8 cellular contexts compared by ENCODE assay signal in the genomic region with DNA sequence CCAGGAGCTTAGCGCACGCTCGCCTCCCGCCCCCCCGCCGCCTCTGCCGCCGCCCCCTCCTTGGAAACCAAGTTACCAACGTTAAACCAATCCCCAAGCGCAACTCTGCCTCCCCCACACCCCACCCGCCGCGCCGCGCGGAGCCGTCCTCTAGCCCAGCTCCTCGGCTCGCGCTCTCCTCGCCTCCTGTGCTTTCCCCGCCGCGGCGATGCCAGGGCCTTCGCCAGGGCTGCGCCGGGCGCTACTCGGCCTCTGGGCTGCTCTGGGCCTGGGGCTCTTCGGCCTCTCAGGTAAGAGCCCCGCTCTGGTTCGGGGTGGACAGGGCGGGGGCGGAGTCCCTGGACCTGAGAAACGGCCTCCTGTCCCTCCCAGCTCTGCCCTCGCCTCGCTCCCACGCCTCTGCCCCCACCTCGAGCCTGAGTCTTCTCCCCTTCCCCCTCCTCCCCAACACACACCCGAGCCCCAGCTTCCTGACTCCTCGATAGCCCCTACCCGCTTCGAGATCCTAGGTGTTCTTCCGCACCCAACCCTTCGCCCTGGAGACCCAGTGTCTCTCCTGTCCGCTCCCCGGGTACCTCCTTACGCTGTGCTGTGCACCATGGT. TPM values are rescaled to one million over a fixed set of nuclear protein-coding genes. Genes with fewer than 3 reads are reported as not detected.
A peak's percentile ranks its signal among the peaks of the same experiment; 100 is the strongest.
DNase-seq lines count a peak whose midpoint lies in the region; ATAC-seq and TF ChIP-seq lines count a peak whose summit lies in the region.

A gene with protein sequence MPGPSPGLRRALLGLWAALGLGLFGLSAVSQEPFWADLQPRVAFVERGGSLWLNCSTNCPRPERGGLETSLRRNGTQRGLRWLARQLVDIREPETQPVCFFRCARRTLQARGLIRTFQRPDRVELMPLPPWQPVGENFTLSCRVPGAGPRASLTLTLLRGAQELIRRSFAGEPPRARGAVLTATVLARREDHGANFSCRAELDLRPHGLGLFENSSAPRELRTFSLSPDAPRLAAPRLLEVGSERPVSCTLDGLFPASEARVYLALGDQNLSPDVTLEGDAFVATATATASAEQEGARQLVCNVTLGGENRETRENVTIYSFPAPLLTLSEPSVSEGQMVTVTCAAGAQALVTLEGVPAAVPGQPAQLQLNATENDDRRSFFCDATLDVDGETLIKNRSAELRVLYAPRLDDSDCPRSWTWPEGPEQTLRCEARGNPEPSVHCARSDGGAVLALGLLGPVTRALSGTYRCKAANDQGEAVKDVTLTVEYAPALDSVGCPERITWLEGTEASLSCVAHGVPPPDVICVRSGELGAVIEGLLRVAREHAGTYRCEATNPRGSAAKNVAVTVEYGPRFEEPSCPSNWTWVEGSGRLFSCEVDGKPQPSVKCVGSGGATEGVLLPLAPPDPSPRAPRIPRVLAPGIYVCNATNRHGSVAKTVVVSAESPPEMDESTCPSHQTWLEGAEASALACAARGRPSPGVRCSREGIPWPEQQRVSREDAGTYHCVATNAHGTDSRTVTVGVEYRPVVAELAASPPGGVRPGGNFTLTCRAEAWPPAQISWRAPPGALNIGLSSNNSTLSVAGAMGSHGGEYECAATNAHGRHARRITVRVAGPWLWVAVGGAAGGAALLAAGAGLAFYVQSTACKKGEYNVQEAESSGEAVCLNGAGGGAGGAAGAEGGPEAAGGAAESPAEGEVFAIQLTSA (plus strand): TSS at position 117 of the 603 bp plus-strand sequence. CDS start 92 bp downstream, at position 209.

- H3K4me1 ChIP-seq in CD8-positive, alpha-beta T cell (ENCODE audit: insufficient read depth, low read length): peaks cover 79% of the 10 kb centered on the region
- H3K4me1 ChIP-seq in smooth muscle cell (ENCODE audit: low read depth): peaks cover 36% of the 10 kb centered on the region

- no peak for TF ChIP-seq CTCF in CD8-positive, alpha-beta T cell (IDR thresholded peaks at IDR 0.05)
- TF ChIP-seq CTCF in foreskin fibroblast (IDR thresholded peaks at IDR 0.05; ENCODE audit: low read depth, low read length): no peak
- TF ChIP-seq CTCF in smooth muscle cell (IDR thresholded peaks at IDR 0.05; ENCODE audit: borderline replicate concordance, insufficient read depth, poor library complexity, severe bottlenecking): no peak

- H3K9me3 Mint-ChIP-seq in CD8-positive, alpha-beta T cell: no peaks in the 10 kb centered on the region
- H3K9me3 Mint-ChIP-seq in activated CD8-positive, alpha-beta T cell treated with anti-CD3 and anti-CD28 coated beads, Interleukin-2, amount 10 ng/mL, durations not matched to agents 7 days and 5 days (ENCODE audit: insufficient read depth): no peaks in the 10 kb centered on the region

- H3K27ac ChIP-seq in CD8-positive, alpha-beta T cell (ENCODE audit: low read depth, low read length): no peak within 1 kb of the TSS
- H3K27ac ChIP-seq in smooth muscle cell (ENCODE audit: low read depth): no peak within 1 kb of the TSS

- POLR2A ChIA-PET in CD8-positive, alpha-beta T cell (lab: Charles Lee): interaction anchor here (1.1 to 3.0 kb wide), 5 partner anchors 10 to 99 kb away, joined by 3 to 15 read pairs (median 4); a partner anchor contains a TSS
- POLR2A ChIA-PET in activated CD8-positive, alpha-beta T cell treated with anti-CD3 and anti-CD28 coated beads, Interleukin-2, amount 10 ng/mL, durations not matched to agents 7 days and 5 days (lab: Charles Lee): interaction anchor here (1.0 to 5.8 kb wide), 3 partner anchors 19 to 103 kb away, joined by 3 to 54 read pairs (median 5); a partner anchor contains a TSS

- peaks cover 50% of the 10 kb centered on the region for H3K27me3 ChIP-seq in CD8-positive, alpha-beta T cell (ENCODE audit: insufficient read depth, low read length)
- peaks cover 84% of the 10 kb centered on the region for H3K27me3 ChIP-seq in smooth muscle cell (ENCODE audit: low read depth)

- H2AFZ ChIP-seq in smooth muscle cell (ENCODE audit: low read depth): no peak within 1 kb of the TSS

- H3K4me3 Mint-ChIP-seq in CD8-positive, alpha-beta T cell: peak within 1 kb of the TSS; percentile 80
- peak within 1 kb of the TSS; percentile 73 for H3K4me3 Mint-ChIP-seq in activated CD8-positive, alpha-beta T cell treated with anti-CD3 and anti-CD28 coated beads, Interleukin-2, amount 10 ng/mL, durations not matched to agents 7 days and 5 days

- H3K4me2 ChIP-seq in smooth muscle cell: peak within 1 kb of the TSS; percentile 89

- CTCF ChIA-PET in CD8-positive, alpha-beta T cell (lab: Charles Lee): interaction anchor here (1.2 to 3.1 kb wide), 4 partner anchors 20 to 101 kb away, joined by 3 to 12 read pairs (median 7); no protein-coding TSS in a partner anchor
- CTCF ChIA-PET in activated CD8-positive, alpha-beta T cell treated with anti-CD3 and anti-CD28 coated beads, Interleukin-2, amount 10 ng/mL, durations not matched to agents 7 days and 5 days (lab: Charles Lee): interaction anchor here (0.5 to 1.9 kb wide), 12 partner anchors 10 to 148 kb away, joined by 3 to 33 read pairs (median 4); a partner anchor contains a TSS

- H3K9me3 ChIP-seq in CD8-positive, alpha-beta T cell (ENCODE audit: low read length): no peaks in the 10 kb centered on the region
- H3K9me3 ChIP-seq in smooth muscle cell (replicated peaks; ENCODE audit: low read depth): no peaks in the 10 kb centered on the region

- DNase-seq in CD8-positive, alpha-beta T cell: peak in 2 of 7 experiments; percentile 35 to 44
- DNase-seq in Jurkat, Clone E6-1 (ENCODE audit: low read depth, low spot score): no peak
- DNase-seq in activated CD8-positive, alpha-beta T cell treated with anti-CD3 and anti-CD28 coated beads, Interleukin-2, amount 10 ng/mL, durations not matched to agents 7 days and 5 days: peak; percentile 49
- DNase-seq in foreskin fibroblast: peak in 1 of 2 donors; percentile 58
- DNase-seq in smooth muscle cell (lab: John Stamatoyannopoulos, UW; ENCODE audit: unreplicated experiment): no peak
- DNase-seq in KG1 (lab: John Stamatoyannopoulos, UW): no peak
- DNase-seq in NK-92 treated with Interleukin-12 subunit alpha and Interleukin-12 subunit beta, amount 100 ng/mL, for 24 hours (lab: John Stamatoyannopoulos, UW): no peak
- DNase-seq in sciatic nerve (ENCODE audit: low spot score): no peak

- H3K36me3 Mint-ChIP-seq in CD8-positive, alpha-beta T cell: peaks cover 16% of the 10 kb centered on the region
- peaks cover 19% of the 10 kb centered on the region for H3K36me3 Mint-ChIP-seq in activated CD8-positive, alpha-beta T cell treated with anti-CD3 and anti-CD28 coated beads, Interleukin-2, amount 10 ng/mL, durations not matched to agents 7 days and 5 days (ENCODE audit: low read depth)

- no peak within 1 kb of the TSS for H3K9ac ChIP-seq in smooth muscle cell (ENCODE audit: low read depth)

- H3K27me3 Mint-ChIP-seq in CD8-positive, alpha-beta T cell (ENCODE audit: low read depth): peaks cover 51% of the 10 kb centered on the region
- peaks cover 66% of the 10 kb centered on the region for H3K27me3 Mint-ChIP-seq in activated CD8-positive, alpha-beta T cell treated with anti-CD3 and anti-CD28 coated beads, Interleukin-2, amount 10 ng/mL, durations not matched to agents 7 days and 5 days (ENCODE audit: low read depth)

- H3K27ac Mint-ChIP-seq in CD8-positive, alpha-beta T cell: no peak within 1 kb of the TSS
- peak within 1 kb of the TSS; percentile 58 for H3K27ac Mint-ChIP-seq in activated CD8-positive, alpha-beta T cell treated with anti-CD3 and anti-CD28 coated beads, Interleukin-2, amount 10 ng/mL, durations not matched to agents 7 days and 5 days

- peaks cover 6% of the 10 kb centered on the region for H3K36me3 ChIP-seq in CD8-positive, alpha-beta T cell (ENCODE audit: insufficient read depth, low read length)
- no peaks in the 10 kb centered on the region for H3K36me3 ChIP-seq in smooth muscle cell (ENCODE audit: low read depth)

- H4K20me1 ChIP-seq in smooth muscle cell (ENCODE audit: low read depth): no peaks in the 10 kb centered on the region

- ATAC-seq in CD8-positive, alpha-beta T cell: peak; percentile 11
- ATAC-seq in activated CD8-positive, alpha-beta T cell treated with anti-CD3 and anti-CD28 coated beads, Interleukin-2, amount 10 ng/mL, durations not matched to agents 7 days and 5 days: peak; percentile 12
- no peak for ATAC-seq in sciatic nerve

- H3K79me2 ChIP-seq in smooth muscle cell (ENCODE audit: low read depth): no peaks in the 10 kb centered on the region

- H3K4me1 Mint-ChIP-seq in CD8-positive, alpha-beta T cell (ENCODE audit: low read depth): peaks cover 71% of the 10 kb centered on the region
- peaks cover 93% of the 10 kb centered on the region for H3K4me1 Mint-ChIP-seq in activated CD8-positive, alpha-beta T cell treated with anti-CD3 and anti-CD28 coated beads, Interleukin-2, amount 10 ng/mL, durations not matched to agents 7 days and 5 days (ENCODE audit: low read depth)

- WGBS in smooth muscle cell (ENCODE audit: low lambda C conversion rate): 4% methylated on average over 17 of the region's 49 CpGs

- H3F3A ChIP-seq in smooth muscle cell (ENCODE audit: low read depth): no peaks in the 10 kb centered on the region

- intact Hi-C loops in CD8-positive, alpha-beta T cell (cut with DNase I, micrococcal nuclease): loop anchor here (1.0 to 5.0 kb wide), 4 partner anchors 19 to 314 kb away; a partner anchor contains a TSS
- intact Hi-C loops in sciatic nerve (cut with DNase I): no loop called here

- H3K4me3 ChIP-seq in CD8-positive, alpha-beta T cell (ENCODE audit: low read depth, low read length): peak within 1 kb of the TSS; percentile 47
- peak within 1 kb of the TSS; percentile 57 for H3K4me3 ChIP-seq in Jurkat, Clone E6-1 (ENCODE audit: low read length)
- H3K4me3 ChIP-seq in foreskin fibroblast (ENCODE audit: low read depth in 1 of 2, low read length in 2 of 2) (peak within 1 kb of the TSS; percentile 44 to 45), smooth muscle cell (peak within 1 kb of the TSS; percentile 41)

RNA-seq across cellular contexts. Expression of the gene that starts here (rescaled TPM):
- total RNA-seq in CD8-positive, alpha-beta T cell: not detected
- polyA plus RNA-seq in Jurkat, Clone E6-1 (2012; ENCODE audit: insufficient read depth, insufficient read length): 11.3 TPM
- under 1 TPM; 0.29 to 0.57 TPM for total RNA-seq in activated CD8-positive, alpha-beta T cell treated with anti-CD3 and anti-CD28 coated beads, Interleukin-2, amount 10 ng/mL, durations not matched to agents 7 days and 5 days
- total RNA-seq in smooth muscle cell (1.9 and 4.0 TPM in 2 replicates), sciatic nerve (1.6 TPM)
- 4.4 and 6.4 TPM in 2 replicates for polyA plus RNA-seq in smooth muscle cell

Comparison
In these comparisons a context has a peak if more than half of its experiments do, and no peak if none do; other contexts are left out.
1. Peak in ATAC-seq and H3K4me3 ChIP-seq in CD8-positive, alpha-beta T cell; RNA of the gene not detected or under 1 TPM.
2. Peak in DNase-seq and ATAC-seq in activated CD8-positive, alpha-beta T cell treated with anti-CD3 and anti-CD28 coated beads, Interleukin-2, amount 10 ng/mL, durations not matched to agents 7 days and 5 days; RNA of the gene not detected or under 1 TPM.